Comparison of ENCODE assay signal across 1 cellular context in the genomic region with DNA sequence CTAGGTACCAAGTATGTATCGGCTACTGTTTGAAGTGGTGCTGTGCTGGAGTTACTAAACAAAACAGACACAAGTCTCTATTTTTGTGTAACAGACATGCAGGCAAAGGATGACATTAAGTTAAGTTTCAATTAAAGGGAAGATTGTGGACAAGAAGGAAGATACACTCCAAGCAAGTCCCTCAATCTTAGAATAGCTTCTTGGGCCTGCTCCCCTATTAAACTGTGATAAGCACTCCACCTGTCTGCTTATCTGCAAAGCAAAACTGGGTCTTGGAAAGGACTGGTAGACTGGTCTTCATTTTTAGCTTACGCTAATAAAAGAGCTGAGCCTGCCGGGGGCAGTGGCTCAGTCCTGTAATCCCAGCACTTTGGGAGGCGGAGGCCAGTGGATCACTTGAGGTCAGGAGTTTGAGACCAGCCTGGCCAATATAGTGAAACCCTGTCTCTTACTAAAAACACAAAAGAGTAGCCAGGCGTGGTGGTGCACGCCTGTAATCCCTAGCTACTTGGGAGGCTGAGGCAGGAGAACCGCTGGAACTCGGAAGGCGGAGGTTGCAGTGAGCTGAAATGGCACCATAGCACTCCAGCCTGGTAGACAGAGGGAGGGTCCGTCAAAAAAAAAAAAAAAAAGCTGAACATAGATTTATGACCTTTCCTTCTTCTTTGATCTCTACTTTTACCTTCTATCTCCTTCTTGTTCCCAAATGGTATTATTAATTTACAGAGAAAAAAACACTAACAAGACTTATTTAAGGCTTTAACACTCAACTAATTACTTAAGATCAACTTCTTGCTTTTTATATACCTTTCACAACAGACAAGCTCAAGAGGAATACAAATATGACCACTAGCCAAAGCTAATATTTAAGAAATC.
TF ChIP-seq lines count a peak whose summit lies in the region.

No MANE protein-coding gene starts in this region.

TF ChIP-seq in IMR-90, 13 proteins besides CTCF, POLR2A, EP300 and RAD21:
- TF ChIP-seq SMC3 (IDR thresholded peaks at IDR 0.05; ENCODE audit: low read depth, low read length) (no peak), NFE2L2 (IDR thresholded peaks at IDR 0.05; ENCODE audit: low read depth, low read length) (no peak), CHD1 (IDR thresholded peaks at IDR 0.05; ENCODE audit: low read depth, low read length) (no peak), RFX5 (IDR thresholded peaks at IDR 0.05; ENCODE audit: low read depth, low read length) (no peak), MAFK (IDR thresholded peaks at IDR 0.05; ENCODE audit: low read depth, low read length) (no peak), CEBPB (IDR thresholded peaks at IDR 0.05; ENCODE audit: low read depth, low read length) (no peak), RCOR1 (IDR thresholded peaks at IDR 0.05; ENCODE audit: insufficient replicate concordance, low read length) (no peak), BHLHE40 (IDR thresholded peaks at IDR 0.05; ENCODE audit: low read depth, low read length) (no peak), MXI1 (IDR thresholded peaks at IDR 0.05; ENCODE audit: borderline replicate concordance, low read depth, low read length) (no peak), MAZ (IDR thresholded peaks at IDR 0.05; ENCODE audit: borderline replicate concordance, low read depth, low read length) (no peak), FOS (IDR thresholded peaks at IDR 0.05; ENCODE audit: low read depth, low read length) (no peak)
- TF ChIP-seq, protein P1, sequence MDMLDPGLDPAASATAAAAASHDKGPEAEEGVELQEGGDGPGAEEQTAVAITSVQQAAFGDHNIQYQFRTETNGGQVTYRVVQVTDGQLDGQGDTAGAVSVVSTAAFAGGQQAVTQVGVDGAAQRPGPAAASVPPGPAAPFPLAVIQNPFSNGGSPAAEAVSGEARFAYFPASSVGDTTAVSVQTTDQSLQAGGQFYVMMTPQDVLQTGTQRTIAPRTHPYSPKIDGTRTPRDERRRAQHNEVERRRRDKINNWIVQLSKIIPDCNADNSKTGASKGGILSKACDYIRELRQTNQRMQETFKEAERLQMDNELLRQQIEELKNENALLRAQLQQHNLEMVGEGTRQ (IDR thresholded peaks at IDR 0.05; ENCODE audit: low read depth, low read length), result no peak
- TF ChIP-seq, protein P2, sequence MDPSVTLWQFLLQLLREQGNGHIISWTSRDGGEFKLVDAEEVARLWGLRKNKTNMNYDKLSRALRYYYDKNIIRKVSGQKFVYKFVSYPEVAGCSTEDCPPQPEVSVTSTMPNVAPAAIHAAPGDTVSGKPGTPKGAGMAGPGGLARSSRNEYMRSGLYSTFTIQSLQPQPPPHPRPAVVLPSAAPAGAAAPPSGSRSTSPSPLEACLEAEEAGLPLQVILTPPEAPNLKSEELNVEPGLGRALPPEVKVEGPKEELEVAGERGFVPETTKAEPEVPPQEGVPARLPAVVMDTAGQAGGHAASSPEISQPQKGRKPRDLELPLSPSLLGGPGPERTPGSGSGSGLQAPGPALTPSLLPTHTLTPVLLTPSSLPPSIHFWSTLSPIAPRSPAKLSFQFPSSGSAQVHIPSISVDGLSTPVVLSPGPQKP (IDR thresholded peaks at IDR 0.05; ENCODE audit: borderline replicate concordance, low read depth, low read length), result no peak
